In the genomic region with DNA sequence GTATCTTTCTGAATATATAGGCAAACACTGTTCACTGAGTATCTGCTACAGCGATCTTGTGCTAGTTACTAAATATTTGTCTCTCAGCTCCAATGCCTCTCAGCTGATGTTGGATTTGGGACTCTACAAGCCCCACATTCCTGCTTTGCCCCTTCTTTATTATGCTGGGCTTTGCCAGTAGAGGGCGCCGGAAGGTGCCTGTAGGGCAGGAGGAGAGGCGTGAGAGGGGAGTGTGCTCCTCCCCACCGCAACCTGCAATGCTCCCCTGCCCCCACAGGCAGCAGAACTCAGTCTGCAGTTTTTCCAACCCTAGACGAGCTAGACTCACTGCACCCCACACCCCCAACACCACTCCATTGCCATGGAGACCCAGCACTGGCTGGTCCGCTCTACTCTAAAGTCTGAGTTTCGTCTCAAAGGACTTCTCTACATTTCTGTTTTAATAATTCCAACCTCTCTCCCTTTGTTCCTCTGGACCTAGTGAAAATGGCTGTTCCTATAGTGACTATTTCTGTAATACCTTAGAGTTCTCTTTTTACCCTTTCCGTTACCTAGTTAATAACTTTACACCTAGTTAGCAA, we compare ENCODE assay signal across 1 cellular context.
TF ChIP-seq lines count a peak whose summit lies in the region.

No MANE protein-coding gene starts in this region.

TF ChIP-seq in SK-N-SH, 30 proteins besides CTCF, POLR2A, EP300 and RAD21 (continued from another document):
- TF ChIP-seq, protein P1, sequence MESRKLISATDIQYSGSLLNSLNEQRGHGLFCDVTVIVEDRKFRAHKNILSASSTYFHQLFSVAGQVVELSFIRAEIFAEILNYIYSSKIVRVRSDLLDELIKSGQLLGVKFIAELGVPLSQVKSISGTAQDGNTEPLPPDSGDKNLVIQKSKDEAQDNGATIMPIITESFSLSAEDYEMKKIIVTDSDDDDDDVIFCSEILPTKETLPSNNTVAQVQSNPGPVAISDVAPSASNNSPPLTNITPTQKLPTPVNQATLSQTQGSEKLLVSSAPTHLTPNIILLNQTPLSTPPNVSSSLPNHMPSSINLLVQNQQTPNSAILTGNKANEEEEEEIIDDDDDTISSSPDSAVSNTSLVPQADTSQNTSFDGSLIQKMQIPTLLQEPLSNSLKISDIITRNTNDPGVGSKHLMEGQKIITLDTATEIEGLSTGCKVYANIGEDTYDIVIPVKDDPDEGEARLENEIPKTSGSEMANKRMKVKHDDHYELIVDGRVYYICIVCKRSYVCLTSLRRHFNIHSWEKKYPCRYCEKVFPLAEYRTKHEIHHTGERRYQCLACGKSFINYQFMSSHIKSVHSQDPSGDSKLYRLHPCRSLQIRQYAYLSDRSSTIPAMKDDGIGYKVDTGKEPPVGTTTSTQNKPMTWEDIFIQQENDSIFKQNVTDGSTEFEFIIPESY (IDR thresholded peaks at IDR 0.05; ENCODE audit: borderline replicate concordance, low read depth) = no peak
- no peak for TF ChIP-seq RCOR1 (IDR thresholded peaks at IDR 0.05; ENCODE audit: low read length)
TF ChIP-seq in SK-N-SH: peak in this region for 0.
